Comparison of ENCODE assay signal across 8 cellular contexts in the genomic region with DNA sequence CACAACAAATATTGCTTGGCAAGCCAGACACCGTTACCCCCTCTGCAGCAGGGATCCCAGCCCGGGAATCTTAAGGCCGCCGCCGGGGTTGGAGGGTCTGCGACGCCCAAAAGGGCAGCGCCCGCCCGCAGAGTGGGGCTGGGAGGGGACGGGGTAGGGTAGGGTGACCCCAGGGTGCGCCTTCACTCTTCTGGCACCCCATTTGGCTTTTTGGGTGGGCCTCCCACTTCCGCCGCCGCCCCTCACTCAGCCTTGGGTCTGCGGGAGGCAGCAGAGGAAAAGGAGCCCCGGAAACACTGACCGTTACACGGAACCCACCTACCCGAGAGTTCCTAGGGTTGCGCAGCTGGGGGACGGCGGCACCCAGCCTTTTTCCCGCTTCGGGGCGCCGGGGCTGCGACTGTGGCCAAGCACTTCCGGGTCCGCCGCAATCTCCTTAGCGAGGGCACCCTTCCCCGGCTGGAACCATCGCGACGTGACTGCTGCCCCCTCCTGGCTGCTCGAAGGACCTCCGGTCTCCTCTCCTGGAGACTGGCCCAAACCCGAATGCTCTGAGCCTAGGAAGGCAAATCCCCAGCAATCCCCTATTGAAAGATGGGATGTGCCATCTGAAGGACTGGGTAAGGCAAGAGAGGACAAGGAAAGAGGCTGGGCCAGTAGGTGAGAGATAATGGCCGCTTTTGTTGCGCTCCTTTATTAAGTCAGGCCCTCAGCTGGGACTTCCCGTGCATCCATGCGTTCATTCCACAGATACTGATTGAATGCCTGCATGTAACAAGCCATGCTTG. TPM values are rescaled to one million over a fixed set of nuclear protein-coding genes. Genes with fewer than 3 reads are reported as not detected.
DNase-seq lines count a peak whose midpoint lies in the region; ATAC-seq and TF ChIP-seq lines count a peak whose summit lies in the region.

A gene (minus strand): TSS at position 404 of the 788 bp plus-strand sequence. CDS start 1,447 bp downstream, outside the sequence.

- no peaks in the 10 kb centered on the region for H3K27me3 Mint-ChIP-seq in naive B cell
- H3K27me3 Mint-ChIP-seq in stimulated activated memory B cell treated with anti-CD40 and anti-IgM and Interleukin-4, amounts not matched to agents 10 μg/mL and 1 μg/mL and 100 μg/mL, for 72 hours: no peaks in the 10 kb centered on the region

- DNase-seq in DND-41 (peak; percentile 93), Peyer's patch (peak; percentile 88 to 96 (median 94)), fibroblast of gingiva (ENCODE audit: low read depth) (peak; percentile 83), naive B cell (peak; percentile 84)
- DNase-seq in activated T-cell treated with anti-CD3 and anti-CD28 coated beads, Interleukin-2, amount 50 U/mL, for 48 hours: peak; percentile 93 to 95

- H3K27me3 ChIP-seq in DND-41 (ENCODE audit: insufficient read depth, low read length, poor library complexity) (no peaks in the 10 kb centered on the region), Peyer's patch (no peaks in the 10 kb centered on the region)

- H3K79me2 ChIP-seq in DND-41 (ENCODE audit: insufficient read depth, low read length): peaks cover 36% of the 10 kb centered on the region

- H3K9me3 ChIP-seq in DND-41 (ENCODE audit: insufficient read depth, low read length, severe bottlenecking) (no peaks in the 10 kb centered on the region), KOPT-K1 (ENCODE audit: insufficient read depth, low read length, poor library complexity, severe bottlenecking) (no peaks in the 10 kb centered on the region), Peyer's patch (no peaks in the 10 kb centered on the region)

- peak in 1 of 2 donors; percentile 43 for TF ChIP-seq POLR2A in Peyer's patch (IDR thresholded peaks at IDR 0.05)

- peak; percentile 97 for TF ChIP-seq CTCF in DND-41 (IDR thresholded peaks at IDR 0.05; ENCODE audit: borderline replicate concordance, extremely low read depth, low read length, poor library complexity, severe bottlenecking)
- peak; percentile 73 to 90 (median 89) for TF ChIP-seq CTCF in Peyer's patch (IDR thresholded peaks at IDR 0.05)

- H3K4me3 Mint-ChIP-seq in naive B cell: peak within 1 kb of the TSS; percentile 91 to 98 (median 94)
- H3K4me3 Mint-ChIP-seq in stimulated activated memory B cell treated with anti-CD40 and anti-IgM and Interleukin-4, amounts not matched to agents 10 μg/mL and 1 μg/mL and 100 μg/mL, for 72 hours: peak within 1 kb of the TSS; percentile 91

- peaks cover 28 to 37% (median 34%) of the 10 kb centered on the region in 3 donors for H3K4me1 Mint-ChIP-seq in naive B cell
- H3K4me1 Mint-ChIP-seq in stimulated activated memory B cell treated with anti-CD40 and anti-IgM and Interleukin-4, amounts not matched to agents 10 μg/mL and 1 μg/mL and 100 μg/mL, for 72 hours: peaks cover 48% of the 10 kb centered on the region

- H2AFZ ChIP-seq in DND-41 (ENCODE audit: low read depth, low read length): peak within 1 kb of the TSS; percentile 96

- peaks cover 0 to 7% of the 10 kb centered on the region in 2 donors for H3K36me3 Mint-ChIP-seq in naive B cell
- peaks cover 31% of the 10 kb centered on the region for H3K36me3 Mint-ChIP-seq in stimulated activated memory B cell treated with anti-CD40 and anti-IgM and Interleukin-4, amounts not matched to agents 10 μg/mL and 1 μg/mL and 100 μg/mL, for 72 hours

- H3K4me3 ChIP-seq in DND-41 (ENCODE audit: low read depth in 1 of 2, low read length in 2 of 2) (peak within 1 kb of the TSS; percentile 64 to 70; a peak in 3 of 4 replicates), Peyer's patch (peak within 1 kb of the TSS; percentile 83 to 93 (median 86))

- peak; percentile 99 for ATAC-seq in DND-41 (ENCODE audit: insufficient read depth, low read depth)
- ATAC-seq in GM21737 (IDR thresholded peaks at IDR 0.05; ENCODE audit: unreplicated experiment): peak; percentile 99
- ATAC-seq in naive B cell (ENCODE audit: low read depth in 2 of 2): peak; percentile 97
- ATAC-seq in stimulated activated memory B cell treated with anti-CD40 and anti-IgM and Interleukin-4, amounts not matched to agents 10 μg/mL and 1 μg/mL and 100 μg/mL, for 72 hours: peak; percentile 100

- peak within 1 kb of the TSS; percentile 83 for H3K4me2 ChIP-seq in DND-41 (ENCODE audit: insufficient read depth, low read length)

- H3K9me3 Mint-ChIP-seq in naive B cell: no peaks in the 10 kb centered on the region
- H3K9me3 Mint-ChIP-seq in stimulated activated memory B cell treated with anti-CD40 and anti-IgM and Interleukin-4, amounts not matched to agents 10 μg/mL and 1 μg/mL and 100 μg/mL, for 72 hours: no peaks in the 10 kb centered on the region

- peaks cover 19% of the 10 kb centered on the region for H3K36me3 ChIP-seq in DND-41 (ENCODE audit: insufficient read depth, low read length)
- H3K36me3 ChIP-seq in KOPT-K1 (ENCODE audit: insufficient read depth, low read length): peaks cover 23% of the 10 kb centered on the region
- no peaks in the 10 kb centered on the region for H3K36me3 ChIP-seq in Peyer's patch

- H4K20me1 ChIP-seq in DND-41 (ENCODE audit: insufficient read depth, low read length): peaks cover 4% of the 10 kb centered on the region; the same call in 1 of the 2 replicates

- H3K9ac ChIP-seq in DND-41 (ENCODE audit: low read depth, low read length): peak within 1 kb of the TSS; percentile 84

- H3K27ac Mint-ChIP-seq in naive B cell: peak within 1 kb of the TSS; percentile 59 to 95 (median 88)
- H3K27ac Mint-ChIP-seq in stimulated activated memory B cell treated with anti-CD40 and anti-IgM and Interleukin-4, amounts not matched to agents 10 μg/mL and 1 μg/mL and 100 μg/mL, for 72 hours: peak within 1 kb of the TSS; percentile 97

- peak within 1 kb of the TSS; percentile 87 for H3K27ac ChIP-seq in DND-41 (ENCODE audit: low read length)
- H3K27ac ChIP-seq in KOPT-K1 (ENCODE audit: low read depth, low read length, poor library complexity, severe bottlenecking): peak within 1 kb of the TSS; percentile 79
- H3K27ac ChIP-seq in Peyer's patch: peak within 1 kb of the TSS; percentile 76 to 86 (median 85)

- H3K4me1 ChIP-seq in DND-41 (ENCODE audit: insufficient read depth, low read length): peaks cover 35% of the 10 kb centered on the region
- peaks cover 0 to 8% (median 4%) of the 10 kb centered on the region in 4 donors for H3K4me1 ChIP-seq in Peyer's patch

RNA-seq across cellular contexts. Expression of the gene that starts here (rescaled TPM):
- total RNA-seq in Peyer's patch: 10 to 100 TPM; 19.0 to 24.5 (median 20.4) TPM
- 100 to 1,000 TPM in 1 of 6 donors, 10 to 100 TPM in 5; 70.8 to 127 (median 94.5) TPM for polyA plus RNA-seq in naive B cell (ENCODE audit: low read depth in 6 of 6)

Comparison
In these comparisons a context has a peak if more than half of its experiments do, and no peak if none do; other contexts are left out.
1. Peak in every context shown above with its lines: DNase-seq, ATAC-seq, H3K4me3 ChIP-seq and H3K27ac ChIP-seq.